ENCODE assay signal across 27 cellular contexts in genomic region chr3:123499316-123499715, GRCh38. TPM values are rescaled to one million over a fixed set of nuclear protein-coding genes. Genes with fewer than 3 reads are reported as not detected.
DNase-seq lines count a peak whose midpoint lies in the region; ATAC-seq and TF ChIP-seq lines count a peak whose summit lies in the region.
"Had no signal": no experiment of that assay in that cellular context is flagged by ENCODE, and none has a peak within 500 bp of the region (broad histone marks: within the 10 kb centered on the region; RNA-seq: fewer than 3 reads in every experiment).

No MANE protein-coding gene starts in this region.

- no peak overlapping the region for H3K4me3 ChIP-seq in BJ (ENCODE audit: low read depth, low read length)
- no peak overlapping the region for H3K4me3 ChIP-seq in SJSA1
- H3K4me3 ChIP-seq in skeletal muscle cell (ENCODE audit: low read depth, low read length), result no peak overlapping the region
- H3K4me3 ChIP-seq: ascending aorta, sigmoid colon, testis had no signal

- H3K27ac ChIP-seq in SJSA1, result peak overlapping the region; percentile 36
- H3K27ac ChIP-seq: foreskin keratinocyte, parathyroid adenoma, testis had no signal

- no peak overlapping the region for H3K4me3 Mint-ChIP-seq in T-helper 2 cell treated with Interferon-gamma antibody and Interleukin-4, amounts not matched to agents 5 μg/mL and 100 μg/mL, for 36 hours
- H3K4me3 Mint-ChIP-seq: activated CD8-positive, alpha-beta T cell treated with anti-CD3 and anti-CD28 coated beads, Interleukin-2, amount 10 ng/mL, durations not matched to agents 7 days and 5 days; activated T-cell treated with anti-CD3 and anti-CD28 coated beads, Interleukin-2, amount 50 U/mL, for 4 hours; naive thymus-derived CD8-positive, alpha-beta T cell; stimulated activated effector memory CD8-positive, alpha-beta T cell treated with anti-CD3 and anti-CD28 coated beads, Interleukin-12 subunit alpha, Interleukin-12 subunit beta, amount 100 ng/mL, for 72 hours had no signal

- H3K9me3 ChIP-seq in SJSA1 (replicated peaks), result no peaks in the 10 kb centered on the region
- H3K9me3 ChIP-seq: ascending aorta, Caco-2, sigmoid colon, testis had no signal

- DNase-seq in BJ (ENCODE audit: low read depth) (peak; percentile 24), SJSA1 (ENCODE audit: low read depth in 1 of 2, low spot score in 2 of 2) (peak in 1 of 2 experiments; percentile 66), fibroblast of gingiva (ENCODE audit: low read depth) (peak; percentile 71), skeletal muscle cell (ENCODE audit: low read depth) (peak; percentile 25), NCI-H187 treated with DMSO at 0.1 percent for 48 hours (lab: John Stamatoyannopoulos, UW) (no peak)
- no peak for DNase-seq in T-helper 2 cell treated with Interferon-gamma antibody and Interleukin-4, amounts not matched to agents 5 μg/mL and 100 μg/mL, for 36 hours (ENCODE audit: low spot score)
- DNase-seq: activated CD4-positive, CD25-positive, alpha-beta regulatory T cell treated with anti-CD3 and anti-CD28 coated beads, Interleukin-2, amount 50 U/mL, for 72 hours; activated CD8-positive, alpha-beta T cell treated with anti-CD3 and anti-CD28 coated beads, Interleukin-2, amount 10 ng/mL, durations not matched to agents 7 days and 5 days; activated naive CD4-positive, alpha-beta T cell treated with Interleukin-2 at 50 U/mL for 16 hours; activated T-cell treated with anti-CD3 and anti-CD28 coated beads, Interleukin-2, amount 50 U/mL, for 4 hours; Caco-2; foreskin keratinocyte; hypothalamus; MV-4-11; naive thymus-derived CD8-positive, alpha-beta T cell; NCI-H2029; NCI-H226; NCI-H82; OCI-M1; sigmoid colon; testis had no signal

- H3K27me3 ChIP-seq in BJ (ENCODE audit: control insufficient read depth, insufficient read depth, low read length), result no peaks in the 10 kb centered on the region
- H3K27me3 ChIP-seq in SJSA1 (replicated peaks), result no peaks in the 10 kb centered on the region
- H3K27me3 ChIP-seq: ascending aorta, foreskin keratinocyte, sigmoid colon, testis had no signal

- POLR2A ChIA-PET in BJ (lab: Charles Lee), result no interaction called here

- H3K4me1 Mint-ChIP-seq in T-helper 2 cell treated with Interferon-gamma antibody and Interleukin-4, amounts not matched to agents 5 μg/mL and 100 μg/mL, for 36 hours (ENCODE audit: low read depth), result no peaks in the 10 kb centered on the region
- H3K4me1 Mint-ChIP-seq: stimulated activated effector memory CD8-positive, alpha-beta T cell treated with anti-CD3 and anti-CD28 coated beads, Interleukin-12 subunit alpha, Interleukin-12 subunit beta, amount 100 ng/mL, for 72 hours had no signal

- no peaks in the 10 kb centered on the region for H3K9me3 Mint-ChIP-seq in T-helper 2 cell treated with Interferon-gamma antibody and Interleukin-4, amounts not matched to agents 5 μg/mL and 100 μg/mL, for 36 hours
- H3K9me3 Mint-ChIP-seq: activated T-cell treated with anti-CD3 and anti-CD28 coated beads, Interleukin-2, amount 50 U/mL, for 4 hours; naive thymus-derived CD8-positive, alpha-beta T cell; stimulated activated effector memory CD8-positive, alpha-beta T cell treated with anti-CD3 and anti-CD28 coated beads, Interleukin-12 subunit alpha, Interleukin-12 subunit beta, amount 100 ng/mL, for 72 hours had no signal

- H3K4me1 ChIP-seq in SJSA1 (replicated peaks), result peaks cover 37% of the 10 kb centered on the region
- H3K4me1 ChIP-seq: Caco-2, foreskin keratinocyte, parathyroid adenoma, testis had no signal

- H3K27me3 Mint-ChIP-seq in T-helper 2 cell treated with Interferon-gamma antibody and Interleukin-4, amounts not matched to agents 5 μg/mL and 100 μg/mL, for 36 hours (ENCODE audit: low read depth), result no peaks in the 10 kb centered on the region
- H3K27me3 Mint-ChIP-seq: naive thymus-derived CD8-positive, alpha-beta T cell had no signal

- peaks cover 2% of the 10 kb centered on the region for H3K36me3 ChIP-seq in BJ (ENCODE audit: control insufficient read depth, insufficient read depth, low read length)
- H3K36me3 ChIP-seq in SJSA1, result no peaks in the 10 kb centered on the region; the same call in none of the 2 replicates
- H3K36me3 ChIP-seq: sigmoid colon had no signal

- ATAC-seq in HG02870 (IDR thresholded peaks at IDR 0.05; ENCODE audit: unreplicated experiment) (no peak), GM21529 (IDR thresholded peaks at IDR 0.05; ENCODE audit: unreplicated experiment) (no peak)
- ATAC-seq: activated CD8-positive, alpha-beta T cell treated with anti-CD3 and anti-CD28 coated beads, Interleukin-2, amount 10 ng/mL, durations not matched to agents 7 days and 5 days; activated T-cell treated with anti-CD3 and anti-CD28 coated beads, Interleukin-2, amount 50 U/mL, for 4 hours; foreskin keratinocyte; naive thymus-derived CD8-positive, alpha-beta T cell; Right ventricle myocardium inferior; stimulated activated effector memory CD8-positive, alpha-beta T cell treated with anti-CD3 and anti-CD28 coated beads, Interleukin-12 subunit alpha, Interleukin-12 subunit beta, amount 100 ng/mL, for 72 hours had no signal

- TF ChIP-seq CTCF in BJ (IDR thresholded peaks at IDR 0.05; ENCODE audit: insufficient read depth, low read depth, low read length), result no peak

- H3K36me3 Mint-ChIP-seq in T-helper 2 cell treated with Interferon-gamma antibody and Interleukin-4, amounts not matched to agents 5 μg/mL and 100 μg/mL, for 36 hours (ENCODE audit: low read depth), result peaks cover 4% of the 10 kb centered on the region

- CTCF ChIA-PET in BJ (lab: Yijun Ruan, JAX), result no interaction called here

- H3K27ac Mint-ChIP-seq in T-helper 2 cell treated with Interferon-gamma antibody and Interleukin-4, amounts not matched to agents 5 μg/mL and 100 μg/mL, for 36 hours, result no peak overlapping the region
- H3K27ac Mint-ChIP-seq: activated CD8-positive, alpha-beta T cell treated with anti-CD3 and anti-CD28 coated beads, Interleukin-2, amount 10 ng/mL, durations not matched to agents 7 days and 5 days; stimulated activated effector memory CD8-positive, alpha-beta T cell treated with anti-CD3 and anti-CD28 coated beads, Interleukin-12 subunit alpha, Interleukin-12 subunit beta, amount 100 ng/mL, for 72 hours had no signal

RNA-seq across cellular contexts. Expression of gene ADCY5, which starts 50.4 kb away (rescaled TPM):
- polyA plus RNA-seq in BJ (2011; rRNA removed), result 0.21 and 0.23 TPM in 2 replicates
- 0.46 and 0.95 TPM in 2 replicates for polyA minus RNA-seq in BJ (2011; rRNA and poly(A)+ RNA removed)
- total RNA-seq in SJSA1 (2014; rRNA removed; shearing (Covaris generic)), result 0.16 and 0.82 TPM in 2 replicates
- total RNA-seq: activated CD8-positive, alpha-beta T cell treated with anti-CD3 and anti-CD28 coated beads, Interleukin-2, amount 10 ng/mL, durations not matched to agents 7 days and 5 days; naive thymus-derived CD8-positive, alpha-beta T cell had no signal

Comparison
In these comparisons a context has a peak if more than half of its experiments do, and no peak if none do; other contexts are left out.
1. DNase-seq: peak in BJ (single experiment), fibroblast of gingiva (single experiment) and skeletal muscle cell (single experiment); none in NCI-H187 treated with DMSO at 0.1 percent for 48 hours (single experiment) and T-helper 2 cell treated with Interferon-gamma antibody and Interleukin-4, amounts not matched to agents 5 μg/mL and 100 μg/mL, for 36 hours (single experiment).